ENCODE assay signal across 30 cellular contexts in the genomic region with DNA sequence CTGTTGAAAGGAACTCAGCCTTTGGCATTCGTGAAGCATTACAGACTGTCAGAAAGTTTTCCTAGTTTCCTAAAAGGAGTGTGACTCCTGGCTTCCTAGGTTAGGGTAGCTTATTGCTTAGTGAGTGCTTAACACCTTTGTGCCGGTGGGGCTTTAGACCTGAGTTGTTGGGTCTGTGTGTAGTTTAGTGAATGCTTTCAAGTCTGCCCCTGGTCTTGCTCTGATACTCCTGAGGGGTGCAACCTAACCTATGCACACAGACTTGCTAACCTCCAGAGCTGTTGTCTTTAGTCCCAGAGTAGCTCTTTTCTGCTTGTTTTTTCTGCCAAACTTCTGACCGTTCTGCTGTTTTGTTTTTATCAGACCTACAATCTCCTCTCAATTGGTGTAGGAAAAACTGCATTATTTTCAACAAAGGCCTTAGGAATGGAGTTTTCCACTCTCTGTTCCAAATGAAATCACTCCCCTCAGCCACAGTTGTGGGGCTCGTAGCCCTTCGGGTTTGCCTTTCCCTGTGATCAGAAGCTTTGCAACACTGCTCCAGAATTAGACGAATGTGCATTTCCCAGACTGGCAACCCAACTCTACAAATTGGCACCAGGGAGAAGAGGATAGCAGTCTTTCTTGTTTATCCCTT.
"Had no signal": no experiment of that assay in that cellular context is flagged by ENCODE, and none has a peak within 500 bp of the region (broad histone marks: within the 10 kb centered on the region; RNA-seq: fewer than 3 reads in every experiment).

No MANE protein-coding gene starts in this region.

- H3K4me1 Mint-ChIP-seq: activated CD4-positive, alpha-beta memory T cell treated with anti-CD3 and anti-CD28 coated beads, Interleukin-2, amount 10 ng/mL, durations not matched to agents 7 days and 5 days; activated CD4-positive, alpha-beta T cell treated with anti-CD3 and anti-CD28 coated beads for 36 hours; activated T-helper 17 cell treated with anti-CD3 and anti-CD28 coated beads, Interleukin-2, amount 50 U/mL, for 72 hours; central memory CD8-positive, alpha-beta T cell; T-cell had no signal

- H3K36me3 ChIP-seq: MG63, Peyer's patch, SJCRH30 had no signal

- H3K36me3 Mint-ChIP-seq: activated naive CD8-positive, alpha-beta T cell; brain; T-cell had no signal

- H3K4me3 Mint-ChIP-seq: activated CD4-positive, alpha-beta memory T cell treated with anti-CD3 and anti-CD28 coated beads, Interleukin-2, amount 10 ng/mL, durations not matched to agents 7 days and 5 days; activated CD4-positive, alpha-beta T cell treated with anti-CD3 and anti-CD28 coated beads for 36 hours; activated naive CD4-positive, alpha-beta T cell treated with anti-CD3 and anti-CD28 coated beads for 36 hours; activated naive CD8-positive, alpha-beta T cell; activated T-helper 17 cell treated with anti-CD3 and anti-CD28 coated beads, Interleukin-2, amount 50 U/mL, for 72 hours; brain; central memory CD8-positive, alpha-beta T cell; T-cell had no signal

- H3K9me3 ChIP-seq: MG63, Peyer's patch, SJCRH30 had no signal

- H3K27ac Mint-ChIP-seq: activated CD4-positive, alpha-beta memory T cell treated with anti-CD3 and anti-CD28 coated beads, Interleukin-2, amount 10 ng/mL, durations not matched to agents 7 days and 5 days; activated CD4-positive, alpha-beta T cell treated with anti-CD3 and anti-CD28 coated beads for 36 hours; activated naive CD4-positive, alpha-beta T cell treated with anti-CD3 and anti-CD28 coated beads for 36 hours; activated naive CD8-positive, alpha-beta T cell; activated T-helper 17 cell treated with anti-CD3 and anti-CD28 coated beads, Interleukin-2, amount 50 U/mL, for 72 hours; brain; T-cell had no signal

- H3K4me2 ChIP-seq: KMS-11 had no signal

- H3K9ac ChIP-seq: KMS-11 had no signal

- ATAC-seq: activated CD4-positive, alpha-beta T cell treated with anti-CD3 and anti-CD28 coated beads for 36 hours; activated T-helper 17 cell treated with anti-CD3 and anti-CD28 coated beads, Interleukin-2, amount 50 U/mL, for 72 hours; T-cell had no signal

- DNase-seq: activated CD4-positive, alpha-beta memory T cell treated with anti-CD3 and anti-CD28 coated beads, Interleukin-2, amount 10 ng/mL, durations not matched to agents 7 days and 5 days; activated CD4-positive, alpha-beta T cell treated with anti-CD3 and anti-CD28 coated beads for 36 hours; activated CD4-positive, alpha-beta T cell treated with anti-CD3 and anti-CD28 coated beads, Interleukin-2, amount 50 U/mL, for 1 hour; activated gamma-delta T cell; activated naive CD4-positive, alpha-beta T cell treated with anti-CD3 and anti-CD28 coated beads for 36 hours; activated T-cell treated with anti-CD3 and anti-CD28 coated beads for 4 hours; activated T-cell treated with anti-CD3 and anti-CD28 coated beads, Interleukin-2, amount 50 U/mL, for 48 hours; amygdala; MG63; NCI-H1105; NCI-H1436; NCI-H1694 treated with DMSO at 0.1 percent for 48 hours; NCI-H2081; NCI-H446; NCI-H524; NCI-H748 treated with DMSO at 0.1 percent for 48 hours; Peyer's patch; Right ventricle myocardium superior; SJCRH30; T-cell; T-helper 2 cell; T1000 had no signal

- H3K4me1 ChIP-seq: Peyer's patch, SJCRH30 had no signal

- H3K27me3 ChIP-seq: MG63, Peyer's patch, SJCRH30 had no signal

- H3K4me3 ChIP-seq: MG63, Peyer's patch, SJCRH30 had no signal

- H3K27me3 Mint-ChIP-seq: activated CD4-positive, alpha-beta memory T cell treated with anti-CD3 and anti-CD28 coated beads, Interleukin-2, amount 10 ng/mL, durations not matched to agents 7 days and 5 days; activated CD4-positive, alpha-beta T cell treated with anti-CD3 and anti-CD28 coated beads for 36 hours; activated naive CD8-positive, alpha-beta T cell; activated T-helper 17 cell treated with anti-CD3 and anti-CD28 coated beads, Interleukin-2, amount 50 U/mL, for 72 hours; brain; central memory CD8-positive, alpha-beta T cell; T-cell had no signal

- FAIRE-seq: astrocyte had no signal

- H3K27ac ChIP-seq: KMS-11, Peyer's patch, RWPE1, SJCRH30, VCaP had no signal
